ENCODE assay signal across 9 cellular contexts in the genomic region with DNA sequence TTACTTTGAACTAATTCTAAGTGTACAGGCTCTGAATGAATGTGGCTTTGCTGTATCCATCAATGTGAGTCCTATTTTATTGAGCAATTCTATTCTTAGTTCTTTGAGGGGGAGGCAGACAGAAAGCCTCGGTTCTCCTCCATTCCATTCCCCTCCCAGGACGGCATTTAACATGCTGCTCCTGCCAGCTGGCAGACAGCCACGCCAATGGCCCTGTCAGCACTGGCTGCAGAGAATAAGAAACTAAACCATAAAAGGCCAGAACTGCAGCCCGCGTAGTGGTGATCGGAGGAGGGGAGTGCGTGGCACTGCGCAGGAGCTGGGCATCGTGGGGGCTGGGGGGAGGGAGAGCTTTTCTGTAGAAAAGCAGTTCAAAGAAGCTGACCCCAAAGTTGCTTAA.
A peak's percentile ranks its signal among the peaks of the same experiment; 100 is the strongest.
DNase-seq lines count a peak whose midpoint lies in the region; ATAC-seq and TF ChIP-seq lines count a peak whose summit lies in the region.
"Had no signal": no experiment of that assay in that cellular context is flagged by ENCODE, and none has a peak within 500 bp of the region (broad histone marks: within the 10 kb centered on the region; RNA-seq: fewer than 3 reads in every experiment).

No MANE protein-coding gene starts in this region.

- CTCF ChIA-PET in activated naive CD4-positive, alpha-beta T cell treated with anti-CD3 and anti-CD28 coated beads, Interleukin-2, amount 10 ng/mL, durations not matched to agents 7 days and 5 days (lab: Charles Lee) = interaction anchor here (0.9 to 1.4 kb wide), 2 partner anchors 11 to 19 kb away, joined by 3 read pairs; no protein-coding TSS in a partner anchor
- CTCF ChIA-PET in T-cell (lab: Charles Lee) = no interaction called here

- H3K27me3 ChIP-seq in breast epithelium = no peaks in the 10 kb centered on the region
- H3K27me3 ChIP-seq in kidney epithelial cell (ENCODE audit: control insufficient read depth, insufficient read depth, low read length) = no peaks in the 10 kb centered on the region

- POLR2A ChIA-PET in T-cell (lab: Charles Lee) = no interaction called here

- no peaks in the 10 kb centered on the region for H3K36me3 Mint-ChIP-seq in activated naive CD4-positive, alpha-beta T cell treated with anti-CD3 and anti-CD28 coated beads, Interleukin-2, amount 10 ng/mL, durations not matched to agents 7 days and 5 days
- peaks cover 0 to 10% of the 10 kb centered on the region in 2 donors for H3K36me3 Mint-ChIP-seq in activated naive CD4-positive, alpha-beta T cell treated with anti-CD3 and anti-CD28 coated beads, Interleukin-2, amount 50 U/mL, for 72 hours
- H3K36me3 Mint-ChIP-seq in T-cell = peaks cover 4% of the 10 kb centered on the region
- H3K36me3 Mint-ChIP-seq: memory B cell had no signal

- intact Hi-C loops in breast epithelium (cut with DNase I; ENCODE audit: low total_unique reads) = no loop called here

- TF ChIP-seq RAD21 in Ishikawa (IDR thresholded peaks at IDR 0.05; ENCODE audit: low read depth) = 0 out of 2 replicates have a peak, but pooled peaks have one; percentile 9

- no peaks in the 10 kb centered on the region for H3K9me3 ChIP-seq in breast epithelium

- no peak overlapping the region for H3K4me3 Mint-ChIP-seq in activated naive CD4-positive, alpha-beta T cell treated with anti-CD3 and anti-CD28 coated beads, Interleukin-2, amount 10 ng/mL, durations not matched to agents 7 days and 5 days
- H3K4me3 Mint-ChIP-seq in T-cell = no peak overlapping the region
- H3K4me3 Mint-ChIP-seq: memory B cell had no signal

- no peaks in the 10 kb centered on the region for H3K4me1 Mint-ChIP-seq in activated naive CD4-positive, alpha-beta T cell treated with anti-CD3 and anti-CD28 coated beads, Interleukin-2, amount 10 ng/mL, durations not matched to agents 7 days and 5 days
- H3K4me1 Mint-ChIP-seq in T-cell = no peaks in the 10 kb centered on the region

- peak; percentile 85 to 96 for DNase-seq in breast epithelium (ENCODE audit: low spot score in 2 of 2)
- peak; percentile 88 for DNase-seq in kidney epithelial cell (ENCODE audit: low read depth)
- peak; percentile 85 for DNase-seq in smooth muscle cell of the brain vasculature (ENCODE audit: low read depth, low spot score)
- no peak for DNase-seq in activated naive CD4-positive, alpha-beta T cell treated with anti-CD3 and anti-CD28 coated beads, Interleukin-2, amount 10 ng/mL, durations not matched to agents 7 days and 5 days
- no peak for DNase-seq in activated naive CD4-positive, alpha-beta T cell treated with anti-CD3 and anti-CD28 coated beads, Interleukin-2, amount 50 U/mL, for 72 hours (ENCODE audit: low spot score in 2 of 2)
- DNase-seq in T-cell = no peak
- DNase-seq in NCI-H510A treated with DMSO at 0.1 percent for 48 hours (lab: John Stamatoyannopoulos, UW) = no peak

- H3K9me3 Mint-ChIP-seq in activated naive CD4-positive, alpha-beta T cell treated with anti-CD3 and anti-CD28 coated beads, Interleukin-2, amount 10 ng/mL, durations not matched to agents 7 days and 5 days = no peaks in the 10 kb centered on the region
- peaks cover 5 to 8% of the 10 kb centered on the region in 2 donors for H3K9me3 Mint-ChIP-seq in activated naive CD4-positive, alpha-beta T cell treated with anti-CD3 and anti-CD28 coated beads, Interleukin-2, amount 50 U/mL, for 72 hours
- peaks cover 0 to 9% (median 6%) of the 10 kb centered on the region in 3 donors for H3K9me3 Mint-ChIP-seq in T-cell
- H3K9me3 Mint-ChIP-seq: memory B cell had no signal

- peak overlapping the region in 1 of 3 donors; percentile 6 for H3K4me3 ChIP-seq in breast epithelium
- H3K4me3 ChIP-seq in kidney epithelial cell (ENCODE audit: low read depth, low read length) = no peak overlapping the region

- peaks cover 29% of the 10 kb centered on the region for H3K27me3 Mint-ChIP-seq in activated naive CD4-positive, alpha-beta T cell treated with anti-CD3 and anti-CD28 coated beads, Interleukin-2, amount 10 ng/mL, durations not matched to agents 7 days and 5 days
- peaks cover 8 to 21% of the 10 kb centered on the region in 2 donors for H3K27me3 Mint-ChIP-seq in T-cell

- H3K27ac ChIP-seq in breast epithelium = peak overlapping the region; percentile 84 to 93

- peaks cover 0 to 15% of the 10 kb centered on the region in 2 donors for H3K4me1 ChIP-seq in breast epithelium

- TF ChIP-seq EP300 in Ishikawa (IDR thresholded peaks at IDR 0.05; ENCODE audit: borderline replicate concordance) = peak; percentile 75; the same call in 1 of the 2 replicates

- TF ChIP-seq POLR2A in breast epithelium (IDR thresholded peaks at IDR 0.05) = no peak

- no peak for ATAC-seq in activated naive CD4-positive, alpha-beta T cell treated with anti-CD3 and anti-CD28 coated beads, Interleukin-2, amount 50 U/mL, for 72 hours
- no peak for ATAC-seq in T-cell (replicated peaks in 1 of 4)

- TF ChIP-seq CTCF in breast epithelium (IDR thresholded peaks at IDR 0.05) = no peak
- TF ChIP-seq CTCF in kidney epithelial cell (IDR thresholded peaks at IDR 0.05; ENCODE audit: insufficient read depth, low read length, poor library complexity, severe bottlenecking) = no peak

- no peaks in the 10 kb centered on the region for H3K36me3 ChIP-seq in breast epithelium
- H3K36me3 ChIP-seq in kidney epithelial cell (ENCODE audit: control insufficient read depth, insufficient read depth, low read length) = peaks cover 1% of the 10 kb centered on the region

- H3K27ac Mint-ChIP-seq in activated naive CD4-positive, alpha-beta T cell treated with anti-CD3 and anti-CD28 coated beads, Interleukin-2, amount 10 ng/mL, durations not matched to agents 7 days and 5 days = no peak overlapping the region
- no peak overlapping the region for H3K27ac Mint-ChIP-seq in activated naive CD4-positive, alpha-beta T cell treated with anti-CD3 and anti-CD28 coated beads, Interleukin-2, amount 50 U/mL, for 72 hours
- H3K27ac Mint-ChIP-seq in T-cell = no peak overlapping the region
- H3K27ac Mint-ChIP-seq: memory B cell had no signal

TF ChIP-seq in Ishikawa, 13 proteins besides CTCF, POLR2A, EP300 and RAD21:
- no peak for TF ChIP-seq YY1 (IDR thresholded peaks at IDR 0.05; ENCODE audit: low read depth)
- peak; percentile 66; the same call in 1 of the 2 replicates for TF ChIP-seq CEBPB (IDR thresholded peaks at IDR 0.05)
- no peak for TF ChIP-seq EGR1 (IDR thresholded peaks at IDR 0.05)
- TF ChIP-seq, protein P1, sequence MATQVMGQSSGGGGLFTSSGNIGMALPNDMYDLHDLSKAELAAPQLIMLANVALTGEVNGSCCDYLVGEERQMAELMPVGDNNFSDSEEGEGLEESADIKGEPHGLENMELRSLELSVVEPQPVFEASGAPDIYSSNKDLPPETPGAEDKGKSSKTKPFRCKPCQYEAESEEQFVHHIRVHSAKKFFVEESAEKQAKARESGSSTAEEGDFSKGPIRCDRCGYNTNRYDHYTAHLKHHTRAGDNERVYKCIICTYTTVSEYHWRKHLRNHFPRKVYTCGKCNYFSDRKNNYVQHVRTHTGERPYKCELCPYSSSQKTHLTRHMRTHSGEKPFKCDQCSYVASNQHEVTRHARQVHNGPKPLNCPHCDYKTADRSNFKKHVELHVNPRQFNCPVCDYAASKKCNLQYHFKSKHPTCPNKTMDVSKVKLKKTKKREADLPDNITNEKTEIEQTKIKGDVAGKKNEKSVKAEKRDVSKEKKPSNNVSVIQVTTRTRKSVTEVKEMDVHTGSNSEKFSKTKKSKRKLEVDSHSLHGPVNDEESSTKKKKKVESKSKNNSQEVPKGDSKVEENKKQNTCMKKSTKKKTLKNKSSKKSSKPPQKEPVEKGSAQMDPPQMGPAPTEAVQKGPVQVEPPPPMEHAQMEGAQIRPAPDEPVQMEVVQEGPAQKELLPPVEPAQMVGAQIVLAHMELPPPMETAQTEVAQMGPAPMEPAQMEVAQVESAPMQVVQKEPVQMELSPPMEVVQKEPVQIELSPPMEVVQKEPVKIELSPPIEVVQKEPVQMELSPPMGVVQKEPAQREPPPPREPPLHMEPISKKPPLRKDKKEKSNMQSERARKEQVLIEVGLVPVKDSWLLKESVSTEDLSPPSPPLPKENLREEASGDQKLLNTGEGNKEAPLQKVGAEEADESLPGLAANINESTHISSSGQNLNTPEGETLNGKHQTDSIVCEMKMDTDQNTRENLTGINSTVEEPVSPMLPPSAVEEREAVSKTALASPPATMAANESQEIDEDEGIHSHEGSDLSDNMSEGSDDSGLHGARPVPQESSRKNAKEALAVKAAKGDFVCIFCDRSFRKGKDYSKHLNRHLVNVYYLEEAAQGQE (IDR thresholded peaks at IDR 0.05; ENCODE audit: low read depth) = no peak
- no peak for TF ChIP-seq ZBTB7A (IDR thresholded peaks at IDR 0.05; ENCODE audit: low read depth)
- peak; percentile 47; the same call in 1 of the 2 replicates for TF ChIP-seq TAF1 (IDR thresholded peaks at IDR 0.05; ENCODE audit: low read depth)
- no peak for TF ChIP-seq CREB1 (IDR thresholded peaks at IDR 0.05; ENCODE audit: low read depth)
- peak; percentile 53; the same call in 1 of the 2 replicates for TF ChIP-seq FOXM1 (IDR thresholded peaks at IDR 0.05; ENCODE audit: borderline replicate concordance, low read depth)
- TF ChIP-seq, protein P2, sequence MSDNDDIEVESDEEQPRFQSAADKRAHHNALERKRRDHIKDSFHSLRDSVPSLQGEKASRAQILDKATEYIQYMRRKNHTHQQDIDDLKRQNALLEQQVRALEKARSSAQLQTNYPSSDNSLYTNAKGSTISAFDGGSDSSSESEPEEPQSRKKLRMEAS (IDR thresholded peaks at IDR 0.05) = peak; percentile 83
- TF ChIP-seq TEAD4 (IDR thresholded peaks at IDR 0.05) = peak; percentile 53; the same call in 1 of the 2 replicates
- 0 out of 2 replicates have a peak, but pooled peaks have one; percentile 8 for TF ChIP-seq USF1 (IDR thresholded peaks at IDR 0.05)
- TF ChIP-seq NFIC (IDR thresholded peaks at IDR 0.05) = peak; percentile 98
- peak; percentile 81 for TF ChIP-seq TCF12 (IDR thresholded peaks at IDR 0.05; ENCODE audit: low read depth)

Comparison
In these comparisons a context has a peak if more than half of its experiments do, and no peak if none do; other contexts are left out.
1. DNase-seq: peak in breast epithelium (2 of 2), kidney epithelial cell (single experiment) and smooth muscle cell of the brain vasculature (single experiment); none in activated naive CD4-positive, alpha-beta T cell treated with anti-CD3 and anti-CD28 coated beads, Interleukin-2, amount 10 ng/mL, durations not matched to agents 7 days and 5 days (single experiment), activated naive CD4-positive, alpha-beta T cell treated with anti-CD3 and anti-CD28 coated beads, Interleukin-2, amount 50 U/mL, for 72 hours (0 of 2), T-cell (0 of 34) and NCI-H510A treated with DMSO at 0.1 percent for 48 hours (single experiment).